21 cellular contexts compared by ENCODE assay signal in the genomic region with DNA sequence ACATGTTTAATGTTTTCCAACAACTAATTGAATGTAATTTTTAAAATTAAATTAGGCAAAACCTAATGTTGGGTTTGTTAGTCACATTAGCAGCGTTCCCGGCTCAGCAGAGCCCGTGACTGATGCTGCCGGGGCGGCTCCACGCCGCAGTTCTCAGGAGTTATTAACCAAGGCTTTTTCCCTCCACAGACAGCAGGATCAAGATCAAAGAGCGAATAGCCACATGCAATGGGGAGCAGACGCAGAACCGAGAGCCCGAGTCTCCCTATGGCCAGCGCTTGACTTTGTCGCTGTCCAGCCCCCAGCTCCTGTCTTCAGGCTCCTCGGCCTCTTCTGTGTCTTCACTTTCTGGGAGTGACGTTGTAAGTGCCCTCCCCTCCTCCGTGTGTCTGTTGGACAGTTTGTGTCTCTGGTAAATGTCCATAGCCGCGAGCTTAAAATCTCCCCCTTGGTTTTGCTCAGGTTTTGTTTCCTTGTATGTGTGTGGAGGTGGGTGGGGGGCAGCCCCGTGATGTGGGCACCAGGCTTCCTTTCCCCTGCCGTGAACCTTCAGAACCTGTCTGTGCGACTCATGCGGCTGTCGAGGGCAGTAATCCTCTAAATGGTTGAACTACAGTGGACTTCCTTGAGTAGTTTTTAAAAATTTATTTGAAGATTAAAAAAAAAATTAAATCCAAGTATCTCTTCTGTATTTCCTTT.
"Had no signal": no experiment of that assay in that cellular context is flagged by ENCODE, and none has a peak within 500 bp of the region (broad histone marks: within the 10 kb centered on the region; RNA-seq: fewer than 3 reads in every experiment).

No MANE protein-coding gene starts in this region.

- H3K9me3 ChIP-seq: ascending aorta, body of pancreas had no signal

- ATAC-seq: activated CD4-positive, CD25-positive, alpha-beta regulatory T cell treated with anti-CD3 and anti-CD28 coated beads, Interleukin-2, amount 50 U/mL, for 24 hours; activated naive CD4-positive, alpha-beta T cell treated with anti-CD3 and anti-CD28 coated beads, Interleukin-2, amount 50 U/mL, for 72 hours; activated naive CD8-positive, alpha-beta T cell treated with anti-CD3 and anti-CD28 coated beads, Interleukin-2, amount 50 U/mL, for 24 hours; body of pancreas had no signal

- H3K4me1 ChIP-seq: body of pancreas had no signal

- H3K27me3 Mint-ChIP-seq: activated naive CD8-positive, alpha-beta T cell treated with anti-CD3 and anti-CD28 coated beads, Interleukin-2, amount 50 U/mL, for 24 hours; central memory CD8-positive, alpha-beta T cell had no signal

- H3K27me3 ChIP-seq: ascending aorta, body of pancreas had no signal

- DNase-seq: activated CD4-positive, alpha-beta T cell treated with anti-CD3 and anti-CD28 coated beads for 48 hours; activated CD4-positive, alpha-beta T cell treated with anti-CD3 and anti-CD28 coated beads, Interleukin-2, amount 50 U/mL, for 4 hours; activated naive CD8-positive, alpha-beta T cell treated with anti-CD3 and anti-CD28 coated beads, Interleukin-2, amount 50 U/mL, for 24 hours; activated T-cell treated with anti-CD3 and anti-CD28 coated beads for 4 hours; amniotic stem cell; body of pancreas; Karpas-422; MM.1S; NCI-H1105; NCI-H1436 treated with DMSO at 0.1 percent for 48 hours; NCI-H187 treated with DMSO at 0.1 percent for 48 hours; NCI-H345; NCI-H510A; NCI-H69; NK-92 treated with Interleukin-12 subunit alpha and Interleukin-12 subunit beta, amount 100 ng/mL, for 24 hours; SHP77 treated with DMSO at 0.1 percent for 48 hours had no signal

- H3K27ac Mint-ChIP-seq: activated naive CD8-positive, alpha-beta T cell treated with anti-CD3 and anti-CD28 coated beads, Interleukin-2, amount 50 U/mL, for 24 hours; T-helper 1 cell treated with Interleukin-12 subunit alpha and Interleukin-12 subunit beta and Interleukin-4 antibody, amounts not matched to agents 30 μg/mL and 1 μg/mL, for 36 hours had no signal

- H3K4me3 ChIP-seq: ascending aorta, body of pancreas had no signal

- H3K9me3 Mint-ChIP-seq: activated naive CD4-positive, alpha-beta T cell treated with anti-CD3 and anti-CD28 coated beads, Interleukin-2, amount 50 U/mL, for 72 hours; activated naive CD8-positive, alpha-beta T cell treated with anti-CD3 and anti-CD28 coated beads, Interleukin-2, amount 50 U/mL, for 24 hours; central memory CD8-positive, alpha-beta T cell; T-helper 1 cell treated with Interleukin-12 subunit alpha and Interleukin-12 subunit beta and Interleukin-4 antibody, amounts not matched to agents 30 μg/mL and 1 μg/mL, for 36 hours had no signal

- H3K27ac ChIP-seq: ascending aorta, body of pancreas had no signal

- H3K4me3 Mint-ChIP-seq: activated naive CD8-positive, alpha-beta T cell treated with anti-CD3 and anti-CD28 coated beads, Interleukin-2, amount 50 U/mL, for 24 hours; central memory CD8-positive, alpha-beta T cell; T-helper 1 cell treated with Interleukin-12 subunit alpha and Interleukin-12 subunit beta and Interleukin-4 antibody, amounts not matched to agents 30 μg/mL and 1 μg/mL, for 36 hours had no signal
